Comparison of ENCODE assay signal across 8 cellular contexts in genomic region chr7:121712966-121713365, GRCh38.
DNase-seq lines count a peak whose midpoint lies in the region; TF ChIP-seq lines count a peak whose summit lies in the region.
"Not testable (repeated sequence)": the region's sequence is repeated elsewhere in the genome, so short reads cannot be mapped to it uniquely, and the experiment has no call there.

No MANE protein-coding gene starts in this region.

- not testable (repeated sequence) for H2BK120ac ChIP-seq in H9 (ENCODE audit: low read depth, low read length, poor library complexity, severe bottlenecking)

- not testable (repeated sequence) for H3K9ac ChIP-seq in H9 (ENCODE audit: extremely low read depth, insufficient read length, low read length)

- DNase-seq in COLO668 (lab: John Stamatoyannopoulos, UW; ENCODE audit: unreplicated experiment) = peak; percentile 79
- DNase-seq in H9 = peak; percentile 46
- peak; percentile 32 for DNase-seq in NCI-H1436 (lab: John Stamatoyannopoulos, UW)
- peak; percentile 30 for DNase-seq in NCI-H2171 treated with DMSO at 0.1 percent for 48 hours (lab: John Stamatoyannopoulos, UW)
- DNase-seq in NCI-H748 treated with DMSO at 0.1 percent for 48 hours (lab: John Stamatoyannopoulos, UW) = peak; percentile 34
- DNase-seq in SW480 (ENCODE audit: low spot score) = peak; percentile 35
- DNase-seq in epithelial cell of esophagus (ENCODE audit: low read depth) = peak; percentile 5
- peak; percentile 18 for DNase-seq in mucosa of gallbladder (ENCODE audit: low spot score)

- not testable (repeated sequence) for H3K23me2 ChIP-seq in H9 (ENCODE audit: insufficient read length, low read depth, low read length, poor library complexity, severe bottlenecking)

- not testable (repeated sequence) for H3K79me2 ChIP-seq in H9 (ENCODE audit: insufficient read depth, low read length)

- TF ChIP-seq CTCF in H9 (conservative IDR thresholded peaks at IDR 0.05); epithelial cell of esophagus (IDR thresholded peaks at IDR 0.05; ENCODE audit: insufficient read depth, low read depth, low read length, missing control alignments): not testable (repeated sequence)

- not testable (repeated sequence) for H3K4me3 ChIP-seq in epithelial cell of esophagus (ENCODE audit: low read length)

- not testable (repeated sequence) for H4K20me1 ChIP-seq in H9 (ENCODE audit: control insufficient read depth, insufficient read depth, insufficient read length)

- not testable (repeated sequence) for H3K9me3 ChIP-seq in H9 (ENCODE audit: control insufficient read depth, low read depth, low read length)

- not testable (repeated sequence) for H3K79me1 ChIP-seq in H9 (ENCODE audit: insufficient read depth, low read depth, low read length, poor library complexity, severe bottlenecking)

- not testable (repeated sequence) for H3K18ac ChIP-seq in H9 (ENCODE audit: insufficient read length, low read depth, low read length)

- H4K91ac ChIP-seq in H9 (ENCODE audit: insufficient read length, low read depth, low read length) = not testable (repeated sequence)

- not testable (repeated sequence) for H3K4me2 ChIP-seq in H9 (ENCODE audit: insufficient read depth, insufficient read length, low read length)

- H3K4ac ChIP-seq in H9 (ENCODE audit: low read depth, low read length) = not testable (repeated sequence)

- no CpG with 5 or more reads among the region's 5 CpGs for WGBS in H9 (ENCODE audit: extremely low coverage, insufficient read length, low lambda C conversion rate)

- H3K56ac ChIP-seq in H9 (ENCODE audit: insufficient read length, low read depth, low read length) = not testable (repeated sequence)

- not testable (repeated sequence) for H3T11ph ChIP-seq in H9 (ENCODE audit: low read length)

- H3K23ac ChIP-seq in H9 (ENCODE audit: insufficient read length, low read depth, low read length) = not testable (repeated sequence)

- H4K8ac ChIP-seq in H9 (replicated peaks; ENCODE audit: insufficient read length, low read depth, low read length) = not testable (repeated sequence)

- H2AFZ ChIP-seq in H9 (ENCODE audit: low read length) = peak overlapping the region; percentile 51

- not testable (repeated sequence) for H3K4me3 Mint-ChIP-seq in H9

- H3K27ac Mint-ChIP-seq in H9 = not testable (repeated sequence)

- H2BK20ac ChIP-seq in H9 (ENCODE audit: low read depth, low read length, poor library complexity, severe bottlenecking) = not testable (repeated sequence)

- not testable (repeated sequence) for H3K27ac ChIP-seq in H9 (ENCODE audit: insufficient read length, low read depth, low read length)

- not testable (repeated sequence) for H3K27me3 Mint-ChIP-seq in H9 (ENCODE audit: low read depth)

- peaks cover 12 to 17% of the 10 kb centered on the region in 2 experiments for H3K4me1 Mint-ChIP-seq in H9

- H2BK15ac ChIP-seq in H9 (ENCODE audit: low read depth, low read length) = not testable (repeated sequence)

- H2AK5ac ChIP-seq in H9 (ENCODE audit: insufficient read length, low read length) = not testable (repeated sequence)

- not testable (repeated sequence) for H2BK12ac ChIP-seq in H9 (ENCODE audit: insufficient read length, low read depth, low read length)

- H3K36me3 Mint-ChIP-seq in H9 (ENCODE audit: insufficient read depth in 1 of 3, low read depth in 3 of 3) = not testable (repeated sequence)

- not testable (repeated sequence) for H2BK5ac ChIP-seq in H9 (ENCODE audit: insufficient read length, low read length)

- H4K5ac ChIP-seq in H9 (ENCODE audit: insufficient read length, low read depth, low read length) = not testable (repeated sequence)

- H3K14ac ChIP-seq in H9 (ENCODE audit: insufficient read depth, low read length) = not testable (repeated sequence)

- H3K27me3 ChIP-seq in H9 (ENCODE audit: insufficient read depth, low read length) = not testable (repeated sequence)

- H3K9me3 Mint-ChIP-seq in H9 = not testable (repeated sequence)

- not testable (repeated sequence) for H3K4me1 ChIP-seq in H9 (ENCODE audit: insufficient read depth, low read length)

Comparison
In these comparisons a context has a peak if more than half of its experiments do, and no peak if none do; other contexts are left out.
1. DNase-seq: peak in every context shown above with its lines; median percentile 79 in COLO668; 46 in H9; 35 in SW480; 34 in NCI-H748 treated with DMSO at 0.1 percent for 48 hours; 32 in NCI-H1436; 30 in NCI-H2171 treated with DMSO at 0.1 percent for 48 hours; 18 in mucosa of gallbladder; 5 in epithelial cell of esophagus.